Comparison of ENCODE assay signal across 1 cellular context in genomic region chr4:137692205-137692604, GRCh38.
TF ChIP-seq lines count a peak whose summit lies in the region.

No MANE protein-coding gene starts in this region.

TF ChIP-seq in HEK293, 187 proteins besides CTCF, POLR2A, EP300 and RAD21 (continued from another document):
- TF ChIP-seq ZNF571 (tag by site-specific recombination; IDR thresholded peaks at IDR 0.05), result no peak
- TF ChIP-seq GLIS1 (tag by site-specific recombination; IDR thresholded peaks at IDR 0.05), result no peak
- TF ChIP-seq ZNF580 (tag by site-specific recombination; IDR thresholded peaks at IDR 0.05), result no peak
- TF ChIP-seq ZNF433 (tag by site-specific recombination; IDR thresholded peaks at IDR 0.05; ENCODE audit: low read depth), result no peak
